ENCODE assay signal across 1 cellular context in the genomic region with DNA sequence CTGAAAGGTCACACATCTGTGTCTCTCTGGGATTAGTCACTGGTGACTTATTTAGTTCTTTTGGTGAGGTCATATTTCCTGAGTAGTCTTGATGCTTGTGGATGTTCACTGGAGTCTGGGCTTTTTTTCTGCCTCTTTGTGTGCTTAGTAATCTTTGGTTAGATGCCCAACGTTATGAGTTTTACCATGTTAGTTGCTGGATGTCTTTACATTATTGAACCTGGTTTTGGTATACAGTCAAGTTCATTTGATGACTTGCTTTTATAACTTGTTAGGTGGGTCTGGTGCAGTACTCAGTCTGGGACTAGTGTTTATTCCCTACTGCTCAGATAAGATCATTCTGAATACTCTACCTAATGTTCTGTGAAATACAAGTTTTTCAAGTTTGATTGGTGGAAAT.
TF ChIP-seq lines count a peak whose summit lies in the region.

No MANE protein-coding gene starts in this region.

TF ChIP-seq in WTC11, 78 proteins besides CTCF, POLR2A, EP300 and RAD21 (continued from another document):
- TF ChIP-seq, protein P1, sequence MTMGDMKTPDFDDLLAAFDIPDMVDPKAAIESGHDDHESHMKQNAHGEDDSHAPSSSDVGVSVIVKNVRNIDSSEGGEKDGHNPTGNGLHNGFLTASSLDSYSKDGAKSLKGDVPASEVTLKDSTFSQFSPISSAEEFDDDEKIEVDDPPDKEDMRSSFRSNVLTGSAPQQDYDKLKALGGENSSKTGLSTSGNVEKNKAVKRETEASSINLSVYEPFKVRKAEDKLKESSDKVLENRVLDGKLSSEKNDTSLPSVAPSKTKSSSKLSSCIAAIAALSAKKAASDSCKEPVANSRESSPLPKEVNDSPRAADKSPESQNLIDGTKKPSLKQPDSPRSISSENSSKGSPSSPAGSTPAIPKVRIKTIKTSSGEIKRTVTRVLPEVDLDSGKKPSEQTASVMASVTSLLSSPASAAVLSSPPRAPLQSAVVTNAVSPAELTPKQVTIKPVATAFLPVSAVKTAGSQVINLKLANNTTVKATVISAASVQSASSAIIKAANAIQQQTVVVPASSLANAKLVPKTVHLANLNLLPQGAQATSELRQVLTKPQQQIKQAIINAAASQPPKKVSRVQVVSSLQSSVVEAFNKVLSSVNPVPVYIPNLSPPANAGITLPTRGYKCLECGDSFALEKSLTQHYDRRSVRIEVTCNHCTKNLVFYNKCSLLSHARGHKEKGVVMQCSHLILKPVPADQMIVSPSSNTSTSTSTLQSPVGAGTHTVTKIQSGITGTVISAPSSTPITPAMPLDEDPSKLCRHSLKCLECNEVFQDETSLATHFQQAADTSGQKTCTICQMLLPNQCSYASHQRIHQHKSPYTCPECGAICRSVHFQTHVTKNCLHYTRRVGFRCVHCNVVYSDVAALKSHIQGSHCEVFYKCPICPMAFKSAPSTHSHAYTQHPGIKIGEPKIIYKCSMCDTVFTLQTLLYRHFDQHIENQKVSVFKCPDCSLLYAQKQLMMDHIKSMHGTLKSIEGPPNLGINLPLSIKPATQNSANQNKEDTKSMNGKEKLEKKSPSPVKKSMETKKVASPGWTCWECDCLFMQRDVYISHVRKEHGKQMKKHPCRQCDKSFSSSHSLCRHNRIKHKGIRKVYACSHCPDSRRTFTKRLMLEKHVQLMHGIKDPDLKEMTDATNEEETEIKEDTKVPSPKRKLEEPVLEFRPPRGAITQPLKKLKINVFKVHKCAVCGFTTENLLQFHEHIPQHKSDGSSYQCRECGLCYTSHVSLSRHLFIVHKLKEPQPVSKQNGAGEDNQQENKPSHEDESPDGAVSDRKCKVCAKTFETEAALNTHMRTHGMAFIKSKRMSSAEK (CRISPR knock-in tag; IDR thresholded peaks at IDR 0.05; ENCODE audit: borderline replicate concordance), result no peak
- no peak for TF ChIP-seq MAX (CRISPR knock-in tag; IDR thresholded peaks at IDR 0.05)
- TF ChIP-seq, protein P2, sequence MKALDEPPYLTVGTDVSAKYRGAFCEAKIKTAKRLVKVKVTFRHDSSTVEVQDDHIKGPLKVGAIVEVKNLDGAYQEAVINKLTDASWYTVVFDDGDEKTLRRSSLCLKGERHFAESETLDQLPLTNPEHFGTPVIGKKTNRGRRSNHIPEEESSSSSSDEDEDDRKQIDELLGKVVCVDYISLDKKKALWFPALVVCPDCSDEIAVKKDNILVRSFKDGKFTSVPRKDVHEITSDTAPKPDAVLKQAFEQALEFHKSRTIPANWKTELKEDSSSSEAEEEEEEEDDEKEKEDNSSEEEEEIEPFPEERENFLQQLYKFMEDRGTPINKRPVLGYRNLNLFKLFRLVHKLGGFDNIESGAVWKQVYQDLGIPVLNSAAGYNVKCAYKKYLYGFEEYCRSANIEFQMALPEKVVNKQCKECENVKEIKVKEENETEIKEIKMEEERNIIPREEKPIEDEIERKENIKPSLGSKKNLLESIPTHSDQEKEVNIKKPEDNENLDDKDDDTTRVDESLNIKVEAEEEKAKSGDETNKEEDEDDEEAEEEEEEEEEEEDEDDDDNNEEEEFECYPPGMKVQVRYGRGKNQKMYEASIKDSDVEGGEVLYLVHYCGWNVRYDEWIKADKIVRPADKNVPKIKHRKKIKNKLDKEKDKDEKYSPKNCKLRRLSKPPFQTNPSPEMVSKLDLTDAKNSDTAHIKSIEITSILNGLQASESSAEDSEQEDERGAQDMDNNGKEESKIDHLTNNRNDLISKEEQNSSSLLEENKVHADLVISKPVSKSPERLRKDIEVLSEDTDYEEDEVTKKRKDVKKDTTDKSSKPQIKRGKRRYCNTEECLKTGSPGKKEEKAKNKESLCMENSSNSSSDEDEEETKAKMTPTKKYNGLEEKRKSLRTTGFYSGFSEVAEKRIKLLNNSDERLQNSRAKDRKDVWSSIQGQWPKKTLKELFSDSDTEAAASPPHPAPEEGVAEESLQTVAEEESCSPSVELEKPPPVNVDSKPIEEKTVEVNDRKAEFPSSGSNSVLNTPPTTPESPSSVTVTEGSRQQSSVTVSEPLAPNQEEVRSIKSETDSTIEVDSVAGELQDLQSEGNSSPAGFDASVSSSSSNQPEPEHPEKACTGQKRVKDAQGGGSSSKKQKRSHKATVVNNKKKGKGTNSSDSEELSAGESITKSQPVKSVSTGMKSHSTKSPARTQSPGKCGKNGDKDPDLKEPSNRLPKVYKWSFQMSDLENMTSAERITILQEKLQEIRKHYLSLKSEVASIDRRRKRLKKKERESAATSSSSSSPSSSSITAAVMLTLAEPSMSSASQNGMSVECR (CRISPR knock-in tag; IDR thresholded peaks at IDR 0.05; ENCODE audit: borderline replicate concordance), result no peak
